Comparison of ENCODE assay signal across 1 cellular context in the genomic region with DNA sequence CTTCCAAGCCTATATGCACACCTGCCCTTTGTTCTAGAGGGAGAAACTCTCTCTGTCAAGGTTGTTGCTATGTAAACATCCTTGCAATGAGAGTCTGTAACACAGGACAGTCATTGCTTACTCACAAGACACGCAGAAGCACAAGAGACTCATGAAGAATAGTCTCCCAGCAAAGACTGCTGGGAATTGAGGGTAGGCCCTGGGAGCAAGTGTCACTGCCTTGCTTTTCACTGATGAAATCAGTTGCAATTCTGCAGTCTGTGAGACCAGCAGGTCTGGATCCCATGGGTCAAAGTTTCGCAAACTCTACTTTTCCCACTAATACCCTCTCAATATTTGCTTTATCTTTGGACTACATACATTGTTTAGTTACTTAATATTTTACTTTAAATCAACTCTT.
TF ChIP-seq lines count a peak whose summit lies in the region.

No MANE protein-coding gene starts in this region.

TF ChIP-seq in K562, 482 proteins besides CTCF, POLR2A, EP300 and RAD21 (continued from another document and continues in another):
- TF ChIP-seq BCLAF1 (IDR thresholded peaks at IDR 0.05; ENCODE audit: borderline replicate concordance in 1 of 2, control insufficient read depth in 1 of 2, low read depth in 2 of 2, low read length in 1 of 2): no peak
- TF ChIP-seq, protein P1, sequence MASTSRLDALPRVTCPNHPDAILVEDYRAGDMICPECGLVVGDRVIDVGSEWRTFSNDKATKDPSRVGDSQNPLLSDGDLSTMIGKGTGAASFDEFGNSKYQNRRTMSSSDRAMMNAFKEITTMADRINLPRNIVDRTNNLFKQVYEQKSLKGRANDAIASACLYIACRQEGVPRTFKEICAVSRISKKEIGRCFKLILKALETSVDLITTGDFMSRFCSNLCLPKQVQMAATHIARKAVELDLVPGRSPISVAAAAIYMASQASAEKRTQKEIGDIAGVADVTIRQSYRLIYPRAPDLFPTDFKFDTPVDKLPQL (IDR thresholded peaks at IDR 0.05; ENCODE audit: extremely low read depth, insufficient read length): no peak
- TF ChIP-seq GABPB2 (CRISPR knock-in tag; conservative IDR thresholded peaks at IDR 0.05): no peak
- peak; percentile 33; the same call in 1 of the 2 replicates for TF ChIP-seq ZNF584 (CRISPR knock-in tag; IDR thresholded peaks at IDR 0.05; ENCODE audit: low read depth)
- no peak for TF ChIP-seq ZNF436 (CRISPR knock-in tag; IDR thresholded peaks at IDR 0.05)
- TF ChIP-seq, protein P2, sequence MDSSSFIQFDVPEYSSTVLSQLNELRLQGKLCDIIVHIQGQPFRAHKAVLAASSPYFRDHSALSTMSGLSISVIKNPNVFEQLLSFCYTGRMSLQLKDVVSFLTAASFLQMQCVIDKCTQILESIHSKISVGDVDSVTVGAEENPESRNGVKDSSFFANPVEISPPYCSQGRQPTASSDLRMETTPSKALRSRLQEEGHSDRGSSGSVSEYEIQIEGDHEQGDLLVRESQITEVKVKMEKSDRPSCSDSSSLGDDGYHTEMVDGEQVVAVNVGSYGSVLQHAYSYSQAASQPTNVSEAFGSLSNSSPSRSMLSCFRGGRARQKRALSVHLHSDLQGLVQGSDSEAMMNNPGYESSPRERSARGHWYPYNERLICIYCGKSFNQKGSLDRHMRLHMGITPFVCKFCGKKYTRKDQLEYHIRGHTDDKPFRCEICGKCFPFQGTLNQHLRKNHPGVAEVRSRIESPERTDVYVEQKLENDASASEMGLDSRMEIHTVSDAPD (CRISPR knock-in tag; IDR thresholded peaks at IDR 0.05): no peak
- TF ChIP-seq, protein P3, sequence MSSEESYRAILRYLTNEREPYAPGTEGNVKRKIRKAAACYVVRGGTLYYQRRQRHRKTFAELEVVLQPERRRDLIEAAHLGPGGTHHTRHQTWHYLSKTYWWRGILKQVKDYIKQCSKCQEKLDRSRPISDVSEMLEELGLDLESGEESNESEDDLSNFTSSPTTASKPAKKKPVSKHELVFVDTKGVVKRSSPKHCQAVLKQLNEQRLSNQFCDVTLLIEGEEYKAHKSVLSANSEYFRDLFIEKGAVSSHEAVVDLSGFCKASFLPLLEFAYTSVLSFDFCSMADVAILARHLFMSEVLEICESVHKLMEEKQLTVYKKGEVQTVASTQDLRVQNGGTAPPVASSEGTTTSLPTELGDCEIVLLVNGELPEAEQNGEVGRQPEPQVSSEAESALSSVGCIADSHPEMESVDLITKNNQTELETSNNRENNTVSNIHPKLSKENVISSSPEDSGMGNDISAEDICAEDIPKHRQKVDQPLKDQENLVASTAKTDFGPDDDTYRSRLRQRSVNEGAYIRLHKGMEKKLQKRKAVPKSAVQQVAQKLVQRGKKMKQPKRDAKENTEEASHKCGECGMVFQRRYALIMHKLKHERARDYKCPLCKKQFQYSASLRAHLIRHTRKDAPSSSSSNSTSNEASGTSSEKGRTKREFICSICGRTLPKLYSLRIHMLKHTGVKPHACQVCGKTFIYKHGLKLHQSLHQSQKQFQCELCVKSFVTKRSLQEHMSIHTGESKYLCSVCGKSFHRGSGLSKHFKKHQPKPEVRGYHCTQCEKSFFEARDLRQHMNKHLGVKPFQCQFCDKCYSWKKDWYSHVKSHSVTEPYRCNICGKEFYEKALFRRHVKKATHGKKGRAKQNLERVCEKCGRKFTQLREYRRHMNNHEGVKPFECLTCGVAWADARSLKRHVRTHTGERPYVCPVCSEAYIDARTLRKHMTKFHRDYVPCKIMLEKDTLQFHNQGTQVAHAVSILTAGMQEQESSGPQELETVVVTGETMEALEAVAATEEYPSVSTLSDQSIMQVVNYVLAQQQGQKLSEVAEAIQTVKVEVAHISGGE (CRISPR knock-in tag; IDR thresholded peaks at IDR 0.05): no peak
- no peak for TF ChIP-seq NCOA1 (IDR thresholded peaks at IDR 0.05; ENCODE audit: low read depth)
- no peak for TF ChIP-seq SMARCE1 (IDR thresholded peaks at IDR 0.05)
- peak; percentile 78; the same call in 1 of the 2 replicates for TF ChIP-seq ZNF589 (CRISPR knock-in tag; IDR thresholded peaks at IDR 0.05; ENCODE audit: low read depth)
- TF ChIP-seq KAT8 (IDR thresholded peaks at IDR 0.05; ENCODE audit: low read depth): no peak
- TF ChIP-seq PYGO2 (tag; IDR thresholded peaks at IDR 0.05): no peak
- TF ChIP-seq ARID3B (CRISPR knock-in tag; IDR thresholded peaks at IDR 0.05; ENCODE audit: borderline replicate concordance): no peak
- no peak for TF ChIP-seq RFX7 (CRISPR knock-in tag; IDR thresholded peaks at IDR 0.05)
- TF ChIP-seq MEIS2 (IDR thresholded peaks at IDR 0.05; ENCODE audit: partially characterized antibody): no peak
- no peak for TF ChIP-seq NFYB (IDR thresholded peaks at IDR 0.05; ENCODE audit: extremely low read depth, insufficient read length)
- no peak for TF ChIP-seq TFAM (CRISPR knock-in tag; conservative IDR thresholded peaks at IDR 0.05)
- TF ChIP-seq POLR3A (IDR thresholded peaks at IDR 0.05; ENCODE audit: borderline replicate concordance, extremely low read depth, insufficient read depth, insufficient read length): no peak
- TF ChIP-seq MTA2 (IDR thresholded peaks at IDR 0.05; ENCODE audit: low read depth): no peak
- TF ChIP-seq MYBL2 (IDR thresholded peaks at IDR 0.05; ENCODE audit: low read depth): no peak
- no peak for TF ChIP-seq MYBL2 (CRISPR knock-in tag; IDR thresholded peaks at IDR 0.05; ENCODE audit: borderline replicate concordance)
- peak; percentile 59; the same call in 1 of the 2 replicates for TF ChIP-seq DDX20 (tag; IDR thresholded peaks at IDR 0.05; ENCODE audit: low read depth)
- TF ChIP-seq ZNF830 (CRISPR knock-in tag; IDR thresholded peaks at IDR 0.05): no peak
- TF ChIP-seq DMBX1 (CRISPR knock-in tag; IDR thresholded peaks at IDR 0.05; ENCODE audit: borderline replicate concordance): peak; percentile 77; the same call in 1 of the 2 replicates
- TF ChIP-seq MLLT1 (IDR thresholded peaks at IDR 0.05): no peak
- no peak for TF ChIP-seq PRPF4 (IDR thresholded peaks at IDR 0.05; ENCODE audit: insufficient read depth, low read depth, low read length, poor library complexity, severe bottlenecking)
- TF ChIP-seq JUNB (CRISPR knock-in tag; conservative IDR thresholded peaks at IDR 0.05): no peak
- no peak for TF ChIP-seq PCBP2 (IDR thresholded peaks at IDR 0.05; ENCODE audit: low read depth, low read length, poor library complexity, severe bottlenecking)
- TF ChIP-seq CCAR2 (IDR thresholded peaks at IDR 0.05; ENCODE audit: low read depth, low read length): no peak
- no peak for TF ChIP-seq ZNF586 (CRISPR knock-in tag; conservative IDR thresholded peaks at IDR 0.05)
- TF ChIP-seq, protein P4, sequence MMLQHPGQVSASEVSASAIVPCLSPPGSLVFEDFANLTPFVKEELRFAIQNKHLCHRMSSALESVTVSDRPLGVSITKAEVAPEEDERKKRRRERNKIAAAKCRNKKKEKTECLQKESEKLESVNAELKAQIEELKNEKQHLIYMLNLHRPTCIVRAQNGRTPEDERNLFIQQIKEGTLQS (IDR thresholded peaks at IDR 0.05): peak; percentile 51
- TF ChIP-seq, protein P4 (CRISPR knock-in tag; conservative IDR thresholded peaks at IDR 0.05): no peak
- TF ChIP-seq, protein P5, sequence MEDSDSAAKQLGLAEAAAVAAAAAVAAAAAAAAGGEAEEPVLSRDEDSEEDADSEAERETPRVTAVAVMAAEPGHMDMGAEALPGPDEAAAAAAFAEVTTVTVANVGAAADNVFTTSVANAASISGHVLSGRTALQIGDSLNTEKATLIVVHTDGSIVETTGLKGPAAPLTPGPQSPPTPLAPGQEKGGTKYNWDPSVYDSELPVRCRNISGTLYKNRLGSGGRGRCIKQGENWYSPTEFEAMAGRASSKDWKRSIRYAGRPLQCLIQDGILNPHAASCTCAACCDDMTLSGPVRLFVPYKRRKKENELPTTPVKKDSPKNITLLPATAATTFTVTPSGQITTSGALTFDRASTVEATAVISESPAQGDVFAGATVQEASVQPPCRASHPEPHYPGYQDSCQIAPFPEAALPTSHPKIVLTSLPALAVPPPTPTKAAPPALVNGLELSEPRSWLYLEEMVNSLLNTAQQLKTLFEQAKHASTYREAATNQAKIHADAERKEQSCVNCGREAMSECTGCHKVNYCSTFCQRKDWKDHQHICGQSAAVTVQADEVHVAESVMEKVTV (CRISPR knock-in tag; IDR thresholded peaks at IDR 0.05): no peak
- no peak for TF ChIP-seq TRIM25 (IDR thresholded peaks at IDR 0.05; ENCODE audit: borderline replicate concordance)
